ENCODE assay signal across 10 cellular contexts in genomic region chr1:41783189-41783639, GRCh38.
A peak's percentile ranks its signal among the peaks of the same experiment; 100 is the strongest.
DNase-seq lines count a peak whose midpoint lies in the region; ATAC-seq, FAIRE-seq and TF ChIP-seq lines count a peak whose summit lies in the region.
"Had no signal": no experiment of that assay in that cellular context is flagged by ENCODE, and none has a peak within 500 bp of the region (broad histone marks: within the 10 kb centered on the region; RNA-seq: fewer than 3 reads in every experiment).

No MANE protein-coding gene starts in this region.

- FAIRE-seq in HTR-8/SVneo (lab: Jason Lieb, UNC) (peak; percentile 90), GM12891 (lab: Jason Lieb, UNC) (no peak)

- peaks cover 40% of the 10 kb centered on the region for H3K4me1 Mint-ChIP-seq in activated naive CD8-positive, alpha-beta T cell treated with anti-CD3 and anti-CD28 coated beads, Interleukin-2, amount 50 U/mL, for 24 hours

- H3K27ac Mint-ChIP-seq in activated naive CD8-positive, alpha-beta T cell treated with anti-CD3 and anti-CD28 coated beads, Interleukin-2, amount 50 U/mL, for 24 hours = peak overlapping the region; percentile 91

- H3K4me3 Mint-ChIP-seq in activated naive CD8-positive, alpha-beta T cell treated with anti-CD3 and anti-CD28 coated beads, Interleukin-2, amount 50 U/mL, for 24 hours = peak overlapping the region; percentile 75

- no peaks in the 10 kb centered on the region for H3K36me3 ChIP-seq in ACC112 (ENCODE audit: insufficient read depth, low read length)

- peaks cover 3% of the 10 kb centered on the region for H3K36me3 Mint-ChIP-seq in activated naive CD8-positive, alpha-beta T cell treated with anti-CD3 and anti-CD28 coated beads, Interleukin-2, amount 50 U/mL, for 24 hours (ENCODE audit: low read depth)

- DNase-seq in HTR-8/SVneo (ENCODE audit: insufficient read length, low spot score) = peak; percentile 74
- peak; percentile 56 for DNase-seq in activated naive CD8-positive, alpha-beta T cell treated with anti-CD3 and anti-CD28 coated beads, Interleukin-2, amount 50 U/mL, for 24 hours
- peak; percentile 16 for DNase-seq in midbrain (lab: John Stamatoyannopoulos, UW)
- no peak for DNase-seq in GM12891 (ENCODE audit: insufficient read length, low spot score)
- DNase-seq in cortex of kidney (lab: John Stamatoyannopoulos, UW) = no peak
- DNase-seq: NCI-H2171 treated with DMSO at 0.1 percent for 48 hours had no signal

- no peaks in the 10 kb centered on the region for H3K9me3 Mint-ChIP-seq in activated naive CD8-positive, alpha-beta T cell treated with anti-CD3 and anti-CD28 coated beads, Interleukin-2, amount 50 U/mL, for 24 hours

- H2AFZ ChIP-seq in ACC112 (ENCODE audit: low read length, unreplicated experiment) = peak overlapping the region; percentile 23

- H3K79me2 ChIP-seq in ACC112 (ENCODE audit: control insufficient read depth, insufficient read depth, low read length, unreplicated experiment) = no peaks in the 10 kb centered on the region

- peak overlapping the region; percentile 9; the same call in 1 of the 2 replicates for H3K4me3 ChIP-seq in ACC112 (ENCODE audit: low read depth, low read length)

- H3K4me1 ChIP-seq in ACC112 (ENCODE audit: control insufficient read depth, insufficient read depth, low read length, unreplicated experiment) = peaks cover 12% of the 10 kb centered on the region

- TF ChIP-seq POLR2A in GM12891 (IDR thresholded peaks at IDR 0.05; ENCODE audit: low read depth, low read length) = no peak

- H3K27me3 ChIP-seq in ACC112 (ENCODE audit: insufficient read depth, low read length) = no peaks in the 10 kb centered on the region
- H3K27me3 ChIP-seq: dorsolateral prefrontal cortex had no signal

- ATAC-seq in activated naive CD8-positive, alpha-beta T cell treated with anti-CD3 and anti-CD28 coated beads, Interleukin-2, amount 50 U/mL, for 24 hours = peak; percentile 98
- ATAC-seq in HG03571 (IDR thresholded peaks at IDR 0.05; ENCODE audit: unreplicated experiment) = no peak
- no peak for ATAC-seq in GM21619 (IDR thresholded peaks at IDR 0.05; ENCODE audit: unreplicated experiment)

- H3K27ac ChIP-seq in ACC112 (ENCODE audit: low read depth, low read length) = peak overlapping the region; percentile 48
- H3K27ac ChIP-seq: dorsolateral prefrontal cortex had no signal

- no peaks in the 10 kb centered on the region for H3K27me3 Mint-ChIP-seq in activated naive CD8-positive, alpha-beta T cell treated with anti-CD3 and anti-CD28 coated beads, Interleukin-2, amount 50 U/mL, for 24 hours

TF ChIP-seq in GM12891, 5 proteins besides CTCF, POLR2A, EP300 and RAD21:
- TF ChIP-seq TAF1 (IDR thresholded peaks at IDR 0.05; ENCODE audit: low read depth, low read length) (no peak), POLR2AphosphoS5 (IDR thresholded peaks at IDR 0.05; ENCODE audit: low read depth, low read length) (no peak)

Comparison
In these comparisons a context has a peak if more than half of its experiments do, and no peak if none do; other contexts are left out.
1. DNase-seq: peak in HTR-8/SVneo (single experiment), activated naive CD8-positive, alpha-beta T cell treated with anti-CD3 and anti-CD28 coated beads, Interleukin-2, amount 50 U/mL, for 24 hours (single experiment) and midbrain (single experiment); none in GM12891 (single experiment) and cortex of kidney (single experiment).